In genomic region chr19:40576585-40577451, GRCh38 we compare ENCODE assay signal across 8 cellular contexts.
DNase-seq lines count a peak whose midpoint lies in the region; ATAC-seq and TF ChIP-seq lines count a peak whose summit lies in the region.

SHKBP1 (plus strand) TSS chr19:40576873; CDS start chr19:40576900, 27 bp downstream.

- peak; percentile 76 for ATAC-seq in GM18508 (IDR thresholded peaks at IDR 0.05; ENCODE audit: insufficient read depth, unreplicated experiment)
- peak; percentile 91 for ATAC-seq in HG03025 (IDR thresholded peaks at IDR 0.05; ENCODE audit: low FRiP score, unreplicated experiment)
- no peak for ATAC-seq in GM21360 (IDR thresholded peaks at IDR 0.05; ENCODE audit: unreplicated experiment)

- DNase-seq in NCI-H2029 treated with DMSO at 0.1 percent for 48 hours (lab: John Stamatoyannopoulos, UW): peak; percentile 63
- peak; percentile 87 for DNase-seq in T-helper 9 cell
- DNase-seq in astrocyte of the cerebellum (ENCODE audit: low read depth): peak; percentile 86
- DNase-seq in hepatic stellate cell (ENCODE audit: low spot score): peak; percentile 100
- peak; percentile 95 for DNase-seq in retina

- no peak for TF ChIP-seq CTCF in astrocyte of the cerebellum (IDR thresholded peaks at IDR 0.05; ENCODE audit: low read depth, low read length, missing control alignments)

- in situ Hi-C loops in astrocyte of the cerebellum (cut with HindIII; ENCODE audit: low sequenced_read_pairs): no loop called here

- H3K4me3 ChIP-seq in astrocyte of the cerebellum (ENCODE audit: low read depth, low read length): peak within 1 kb of the TSS; percentile 91
